ENCODE assay signal across 11 cellular contexts in genomic region chr9:33153666-33154065, GRCh38. TPM values are rescaled to one million over a fixed set of nuclear protein-coding genes. Genes with fewer than 3 reads are reported as not detected.
A peak's percentile ranks its signal among the peaks of the same experiment; 100 is the strongest.
DNase-seq lines count a peak whose midpoint lies in the region; ATAC-seq, FAIRE-seq and TF ChIP-seq lines count a peak whose summit lies in the region.
"Had no signal": no experiment of that assay in that cellular context is flagged by ENCODE, and none has a peak within 500 bp of the region (broad histone marks: within the 10 kb centered on the region; RNA-seq: fewer than 3 reads in every experiment).

No MANE protein-coding gene starts in this region.

- H3K4me1 ChIP-seq in pancreas, result peaks cover 16 to 42% (median 25%) of the 10 kb centered on the region in 3 donors
- peaks cover 70% of the 10 kb centered on the region for H3K4me1 ChIP-seq in vagina

- peak overlapping the region; percentile 84 for H3K27ac Mint-ChIP-seq in activated B cell treated with CpG ODN at 0.5 μM for 24 hours
- H3K27ac Mint-ChIP-seq in stimulated activated naive CD8-positive, alpha-beta T cell treated with anti-CD3 and anti-CD28 coated beads, Interleukin-15, amount 100 ng/mL, for 72 hours, result peak overlapping the region; percentile 67 to 88

- DNase-seq in activated T-cell treated with anti-CD3 and anti-CD28 coated beads, Interleukin-2, amount 50 U/mL, for 4 hours, result no peak
- no peak for DNase-seq in activated T-cell treated with anti-CD3 and anti-CD28 coated beads for 4 hours
- no peak for DNase-seq in activated B cell treated with CpG ODN at 0.5 μM for 24 hours
- no peak for DNase-seq in stimulated activated naive CD8-positive, alpha-beta T cell treated with anti-CD3 and anti-CD28 coated beads, Interleukin-15, amount 100 ng/mL, for 72 hours
- no peak for DNase-seq in pancreas
- no peak for DNase-seq in ureter (ENCODE audit: low spot score)
- no peak for DNase-seq in vagina (ENCODE audit: extremely low spot score in 2 of 2)
- DNase-seq: NCI-H526 had no signal

- intact Hi-C loops in activated B cell treated with CpG ODN at 0.5 μM for 24 hours (cut with micrococcal nuclease), result loop anchor here (1.0 kb wide), 3 partner anchors 8 to 14 kb away; partner anchors contain the start of gene B4GALT1
- intact Hi-C loops in pancreas (cut with DNase I), result no loop called here
- intact Hi-C loops in vagina (cut with DNase I), result loop anchor here (10.0 kb wide), 1 partner anchor 49 kb away; no protein-coding TSS in a partner anchor

- CTCF ChIA-PET in activated B cell treated with CpG ODN at 0.5 μM for 24 hours (lab: Charles Lee), result no interaction called here

- peak overlapping the region; percentile 62 for H3K4me3 Mint-ChIP-seq in activated T-cell treated with anti-CD3 and anti-CD28 coated beads, Interleukin-2, amount 50 U/mL, for 4 hours
- H3K4me3 Mint-ChIP-seq in activated B cell treated with CpG ODN at 0.5 μM for 24 hours, result peak overlapping the region; percentile 68
- H3K4me3 Mint-ChIP-seq in stimulated activated naive CD8-positive, alpha-beta T cell treated with anti-CD3 and anti-CD28 coated beads, Interleukin-15, amount 100 ng/mL, for 72 hours, result peak overlapping the region; percentile 42 to 51

- no peak overlapping the region for H3K4me3 ChIP-seq in pancreas
- H3K4me3 ChIP-seq in vagina, result no peak overlapping the region
- H3K4me3 ChIP-seq: breast epithelium had no signal

- peaks cover 5% of the 10 kb centered on the region for H3K9me3 Mint-ChIP-seq in activated T-cell treated with anti-CD3 and anti-CD28 coated beads, Interleukin-2, amount 50 U/mL, for 4 hours
- no peaks in the 10 kb centered on the region for H3K9me3 Mint-ChIP-seq in activated B cell treated with CpG ODN at 0.5 μM for 24 hours
- no peaks in the 10 kb centered on the region for H3K9me3 Mint-ChIP-seq in stimulated activated naive CD8-positive, alpha-beta T cell treated with anti-CD3 and anti-CD28 coated beads, Interleukin-15, amount 100 ng/mL, for 72 hours

- peaks cover 2% of the 10 kb centered on the region for H3K36me3 Mint-ChIP-seq in activated T-cell treated with anti-CD3 and anti-CD28 coated beads, Interleukin-2, amount 50 U/mL, for 4 hours (ENCODE audit: insufficient read depth)
- peaks cover 12% of the 10 kb centered on the region for H3K36me3 Mint-ChIP-seq in activated B cell treated with CpG ODN at 0.5 μM for 24 hours (ENCODE audit: low read depth)

- no peak for FAIRE-seq in pancreas (lab: Jason Lieb, UNC)

- H3K36me3 ChIP-seq in pancreas (no peaks in the 10 kb centered on the region), vagina (no peaks in the 10 kb centered on the region)
- H3K36me3 ChIP-seq: breast epithelium had no signal

- no peak for TF ChIP-seq POLR2A in vagina (IDR thresholded peaks at IDR 0.05)

- H3K9me3 ChIP-seq in pancreas, result no peaks in the 10 kb centered on the region
- H3K9me3 ChIP-seq in vagina, result no peaks in the 10 kb centered on the region
- H3K9me3 ChIP-seq: breast epithelium had no signal

- H3K27me3 Mint-ChIP-seq in activated T-cell treated with anti-CD3 and anti-CD28 coated beads, Interleukin-2, amount 50 U/mL, for 4 hours (ENCODE audit: low read depth), result no peaks in the 10 kb centered on the region
- H3K27me3 Mint-ChIP-seq in activated B cell treated with CpG ODN at 0.5 μM for 24 hours, result no peaks in the 10 kb centered on the region
- H3K27me3 Mint-ChIP-seq in stimulated activated naive CD8-positive, alpha-beta T cell treated with anti-CD3 and anti-CD28 coated beads, Interleukin-15, amount 100 ng/mL, for 72 hours, result no peaks in the 10 kb centered on the region

- POLR2A ChIA-PET in activated B cell treated with CpG ODN at 0.5 μM for 24 hours (lab: Charles Lee), result interaction anchor here (1.1 to 19.6 kb wide), 6 partner anchors 10 to 28 kb away, joined by 3 to 593 read pairs (median 34); partner anchors contain the start of gene B4GALT1

- H3K27ac ChIP-seq in pancreas (peak overlapping the region in 1 of 4 donors; percentile 18), vagina (no peak overlapping the region)
- H3K27ac ChIP-seq: VCaP had no signal

- TF ChIP-seq CTCF in activated B cell treated with CpG ODN at 0.5 μM for 24 hours (IDR thresholded peaks at IDR 0.05), result no peak
- no peak for TF ChIP-seq CTCF in pancreas (IDR thresholded peaks at IDR 0.05)
- TF ChIP-seq CTCF in vagina (IDR thresholded peaks at IDR 0.05), result no peak

- no peak for ATAC-seq in activated T-cell treated with anti-CD3 and anti-CD28 coated beads, Interleukin-2, amount 50 U/mL, for 4 hours
- peak; percentile 61 for ATAC-seq in HG03066 (IDR thresholded peaks at IDR 0.05; ENCODE audit: low read depth, unreplicated experiment)
- ATAC-seq in activated B cell treated with CpG ODN at 0.5 μM for 24 hours (ENCODE audit: low read depth), result peak; percentile 63
- no peak for ATAC-seq in stimulated activated naive CD8-positive, alpha-beta T cell treated with anti-CD3 and anti-CD28 coated beads, Interleukin-15, amount 100 ng/mL, for 72 hours
- no peak for ATAC-seq in pancreas

- H3K4me1 Mint-ChIP-seq in activated T-cell treated with anti-CD3 and anti-CD28 coated beads, Interleukin-2, amount 50 U/mL, for 4 hours (ENCODE audit: low read depth), result peaks cover 81% of the 10 kb centered on the region
- peaks cover 92% of the 10 kb centered on the region for H3K4me1 Mint-ChIP-seq in activated B cell treated with CpG ODN at 0.5 μM for 24 hours
- H3K4me1 Mint-ChIP-seq in stimulated activated naive CD8-positive, alpha-beta T cell treated with anti-CD3 and anti-CD28 coated beads, Interleukin-15, amount 100 ng/mL, for 72 hours, result peaks cover 87% of the 10 kb centered on the region

- H3K27me3 ChIP-seq in pancreas, result no peaks in the 10 kb centered on the region
- H3K27me3 ChIP-seq in vagina, result no peaks in the 10 kb centered on the region
- H3K27me3 ChIP-seq: breast epithelium had no signal

- WGBS in pancreas, 2 donors, result 70 to 74% methylated on average over 5 of the region's 5 CpGs

RNA-seq across cellular contexts. Expression of gene B4GALT1, which starts 13.5 kb away (rescaled TPM):
- 10 to 100 TPM; 30.2 to 43.4 (median 32.0) TPM for total RNA-seq in activated T-cell treated with anti-CD3 and anti-CD28 coated beads, Interleukin-2, amount 50 U/mL, for 4 hours
- total RNA-seq in activated B cell treated with CpG ODN at 0.5 μM for 24 hours (111 and 118 TPM in 2 replicates), pancreas (10 to 100 TPM; 16.1 to 54.2 (median 33.7) TPM), ureter (107 TPM), vagina (85.2 TPM)
- 10 to 100 TPM in 1 of 2 donors, 1 to 10 TPM in 1; 9.7 to 15.5 TPM for polyA plus RNA-seq in pancreas

Comparison
In these comparisons a context has a peak if more than half of its experiments do, and no peak if none do; other contexts are left out.
1. ATAC-seq: peak in HG03066 (single experiment) and activated B cell treated with CpG ODN at 0.5 μM for 24 hours (single experiment); none in activated T-cell treated with anti-CD3 and anti-CD28 coated beads, Interleukin-2, amount 50 U/mL, for 4 hours (0 of 2), stimulated activated naive CD8-positive, alpha-beta T cell treated with anti-CD3 and anti-CD28 coated beads, Interleukin-15, amount 100 ng/mL, for 72 hours (single experiment) and pancreas (0 of 4).
2. intact Hi-C loops: an anchor here in activated B cell treated with CpG ODN at 0.5 μM for 24 hours (1.0 kb wide) and vagina (10.0 kb wide); none called in pancreas.
3. Peak in every context shown above with its lines, with median percentiles within 50 percentile points of each other: H3K4me3 Mint-ChIP-seq.